Comparison of ENCODE assay signal across 11 cellular contexts in genomic region chr7:15544050-15544449, GRCh38. TPM values are rescaled to one million over a fixed set of nuclear protein-coding genes. Genes with fewer than 3 reads are reported as not detected.
"Had no signal": no experiment of that assay in that cellular context is flagged by ENCODE, and none has a peak within 500 bp of the region (broad histone marks: within the 10 kb centered on the region; RNA-seq: fewer than 3 reads in every experiment).

No MANE protein-coding gene starts in this region.

- H3K9ac ChIP-seq: GM23248 had no signal

- H3K4me1 ChIP-seq: HAP-1 had no signal

- H3K27ac ChIP-seq: GM23248 had no signal

- H3K36me3 ChIP-seq: HAP-1 had no signal

- H3K9me3 ChIP-seq: HAP-1 had no signal

- DNase-seq: GM23248, GOT3, H7, H9, HCEC 1CT, HFFc6 had no signal

- ATAC-seq: GM23338, HCT116 had no signal

- FAIRE-seq: H1, H54 had no signal

- H2AFZ ChIP-seq: GM23248, GM23338 had no signal

- H3K4me3 ChIP-seq: GM23248, GM23338, HAP-1 had no signal

- H3K4me2 ChIP-seq: GM23338 had no signal

RNA-seq across cellular contexts. Expression of gene AGMO, which starts 17.8 kb away (rescaled TPM):
- total RNA-seq: GM23248 had no signal
- polyA plus RNA-seq: GM23248 had no signal
